1 cellular context compared by ENCODE assay signal in genomic region chr7:100158229-100159098, GRCh38.
TF ChIP-seq lines count a peak whose summit lies in the region.

Gene TRAPPC14, minus strand, starts transcription at chr7:100158723. Its CDS starts 224 bp downstream, at chr7:100158499.

TF ChIP-seq in HepG2, 621 proteins besides CTCF, POLR2A, EP300 and RAD21 (continued from another document and continues in another):
- no peak for TF ChIP-seq ZNF646 (CRISPR knock-in tag; IDR thresholded peaks at IDR 0.05)
- TF ChIP-seq HOXA9 (CRISPR knock-in tag; IDR thresholded peaks at IDR 0.05; ENCODE audit: borderline replicate concordance): no peak
- TF ChIP-seq HNF1A (IDR thresholded peaks at IDR 0.05; ENCODE audit: low read depth): no peak
- TF ChIP-seq HNF1A (CRISPR knock-in tag; IDR thresholded peaks at IDR 0.05; ENCODE audit: borderline replicate concordance): peak; percentile 51; the same call in 1 of the 2 replicates
- no peak for TF ChIP-seq SNRNP70 (IDR thresholded peaks at IDR 0.05; ENCODE audit: low read depth, low read length)
- peak; percentile 80; the same call in 1 of the 2 replicates for TF ChIP-seq KAT7 (CRISPR knock-in tag; IDR thresholded peaks at IDR 0.05; ENCODE audit: borderline replicate concordance)
- no peak; the same call in 1 of the 2 replicates for TF ChIP-seq ZNF768 (CRISPR knock-in tag; IDR thresholded peaks at IDR 0.05)
- no peak for TF ChIP-seq HNF4A (CRISPR knock-in tag; IDR thresholded peaks at IDR 0.05)
- no peak for TF ChIP-seq NR2F6 (IDR thresholded peaks at IDR 0.05)
- TF ChIP-seq NR2F6 (CRISPR knock-in tag; IDR thresholded peaks at IDR 0.05): peak; percentile 46; the same call in 1 of the 2 replicates
- TF ChIP-seq SRSF9 (IDR thresholded peaks at IDR 0.05; ENCODE audit: borderline replicate concordance, insufficient read depth, low read depth, low read length, poor library complexity, severe bottlenecking): no peak
- TF ChIP-seq TCF7L2 (IDR thresholded peaks at IDR 0.05; ENCODE audit: low read depth, low read length): no peak
- no peak for TF ChIP-seq RERE (CRISPR knock-in tag; IDR thresholded peaks at IDR 0.05; ENCODE audit: low read depth)
- no peak for TF ChIP-seq TEF (CRISPR knock-in tag; IDR thresholded peaks at IDR 0.05)
- peak; percentile 59; the same call in 1 of the 2 replicates for TF ChIP-seq KMT2B (CRISPR knock-in tag; IDR thresholded peaks at IDR 0.05)
- peak; percentile 47; the same call in 1 of the 2 replicates for TF ChIP-seq ZNF766 (CRISPR knock-in tag; IDR thresholded peaks at IDR 0.05; ENCODE audit: borderline replicate concordance)
- TF ChIP-seq KLF11 (CRISPR knock-in tag; IDR thresholded peaks at IDR 0.05): peak; percentile 80; the same call in 1 of the 2 replicates
- no peak for TF ChIP-seq ZSCAN25 (CRISPR knock-in tag; IDR thresholded peaks at IDR 0.05)
- TF ChIP-seq SMAD3 (CRISPR knock-in tag; IDR thresholded peaks at IDR 0.05): no peak
- TF ChIP-seq ZBTB25 (CRISPR knock-in tag; IDR thresholded peaks at IDR 0.05): peak; percentile 92
- TF ChIP-seq SIN3A (IDR thresholded peaks at IDR 0.05; ENCODE audit: borderline replicate concordance, low read depth, low read length): no peak
- TF ChIP-seq ZMYM3 (CRISPR knock-in tag; IDR thresholded peaks at IDR 0.05): peak; percentile 41; the same call in 1 of the 2 replicates
- 0 out of 2 replicates have a peak, but pooled peaks have one; percentile 42 for TF ChIP-seq AHR (CRISPR knock-in tag; IDR thresholded peaks at IDR 0.05)
- TF ChIP-seq REL (CRISPR knock-in tag; conservative IDR thresholded peaks at IDR 0.05): no peak
- 0 out of 2 replicates have a peak, but pooled peaks have one; percentile 38 for TF ChIP-seq NRL (CRISPR knock-in tag; IDR thresholded peaks at IDR 0.05; ENCODE audit: borderline replicate concordance)
- peak; percentile 80; the same call in 1 of the 2 replicates for TF ChIP-seq MTA1 (CRISPR knock-in tag; IDR thresholded peaks at IDR 0.05; ENCODE audit: borderline replicate concordance)
- TF ChIP-seq NR2C2 (CRISPR knock-in tag; IDR thresholded peaks at IDR 0.05; ENCODE audit: borderline replicate concordance): peak; percentile 82
- TF ChIP-seq REST (IDR thresholded peaks at IDR 0.05; ENCODE audit: borderline replicate concordance in 1 of 2, low read depth in 1 of 2, low read length in 2 of 2): peak in 1 of 2 experiments; percentile 22; a peak in 1 of 4 replicates
- 0 out of 2 replicates have a peak, but pooled peaks have one; percentile 33 for TF ChIP-seq ZNF274 (CRISPR knock-in tag; IDR thresholded peaks at IDR 0.05)
- TF ChIP-seq ZNF782 (CRISPR knock-in tag; IDR thresholded peaks at IDR 0.05; ENCODE audit: borderline replicate concordance): peak; percentile 45; the same call in 1 of the 2 replicates
- no peak for TF ChIP-seq FLYWCH1 (CRISPR knock-in tag; IDR thresholded peaks at IDR 0.05)
- TF ChIP-seq ZNF652 (CRISPR knock-in tag; IDR thresholded peaks at IDR 0.05; ENCODE audit: borderline replicate concordance, low read depth): no peak
- no peak; the same call in 1 of the 2 replicates for TF ChIP-seq ZNF160 (CRISPR knock-in tag; IDR thresholded peaks at IDR 0.05)
